In genomic region chr12:56104109-56104814, GRCh38 we compare ENCODE assay signal across 8 cellular contexts. TPM values are rescaled to one million over a fixed set of nuclear protein-coding genes. Genes with fewer than 3 reads are reported as not detected.
DNase-seq lines count a peak whose midpoint lies in the region; TF ChIP-seq lines count a peak whose summit lies in the region.

PA2G4 (plus strand) TSS chr12:56104559; CDS start chr12:56104738, 179 bp downstream.

- peaks cover 22% of the 10 kb centered on the region for H3K36me3 ChIP-seq in ES-I3 (ENCODE audit: insufficient read depth, low read length)
- H3K36me3 ChIP-seq in HAP-1 (replicated peaks) = peaks cover 40% of the 10 kb centered on the region
- peaks cover 15% of the 10 kb centered on the region for H3K36me3 ChIP-seq in MM.1S (replicated peaks; ENCODE audit: insufficient read depth, low read length)
- no peaks in the 10 kb centered on the region for H3K36me3 ChIP-seq in neural cell (ENCODE audit: insufficient read depth, low read length)
- peaks cover 49 to 62% (median 56%) of the 10 kb centered on the region in 4 donors for H3K36me3 ChIP-seq in stomach

- H3K4me3 ChIP-seq in HAP-1 (peak within 1 kb of the TSS; percentile 89), MM.1S (ENCODE audit: low read length) (peak within 1 kb of the TSS; percentile 78), neural cell (ENCODE audit: low read length) (peak within 1 kb of the TSS; percentile 97), stomach (peak within 1 kb of the TSS; percentile 66 to 96 (median 78))

- H3K27ac ChIP-seq in MM.1S (ENCODE audit: low read length) (peak within 1 kb of the TSS; percentile 38; the same call in 1 of the 2 replicates), neural cell (ENCODE audit: low read length) (peak within 1 kb of the TSS; percentile 85), stomach (peak within 1 kb of the TSS; percentile 88 to 93 (median 89))

- no peaks in the 10 kb centered on the region for H3K9me2 ChIP-seq in MM.1S (replicated peaks; ENCODE audit: insufficient read depth, low read length)
- no peaks in the 10 kb centered on the region for H3K9me2 ChIP-seq in neural cell (ENCODE audit: insufficient read depth, low read length)

- H4K20me1 ChIP-seq in MM.1S (ENCODE audit: insufficient read depth, low read length) (peaks cover 6% of the 10 kb centered on the region; the same call in 1 of the 2 replicates), neural cell (ENCODE audit: insufficient read depth) (no peaks in the 10 kb centered on the region)

- DNase-seq in HAP-1 (ENCODE audit: low spot score in 2 of 2) = peak; percentile 98 to 99
- peak; percentile 99 for DNase-seq in MM.1S
- DNase-seq in SIG-M5 (lab: John Stamatoyannopoulos, UW) = peak; percentile 98
- peak; percentile 83 for DNase-seq in activated gamma-delta T cell (lab: John Stamatoyannopoulos, UW)
- DNase-seq in fibroblast of the conjunctiva (ENCODE audit: low read depth) = peak; percentile 97
- DNase-seq in stomach = peak; percentile 98

- in situ Hi-C loops in HAP-1 (cut with MboI; ENCODE audit: low sequenced_read_pairs) = loop anchor here (10.0 to 25.0 kb wide), 2 partner anchors 59 to 1817 kb away; partner anchors contain the start of genes CBX5, HNRNPA1 and RPS26

- H3K9me3 ChIP-seq in ES-I3 (ENCODE audit: control insufficient read depth, insufficient read depth, low read length) (no peaks in the 10 kb centered on the region), HAP-1 (no peaks in the 10 kb centered on the region), MM.1S (replicated peaks; ENCODE audit: insufficient read depth, low read length) (no peaks in the 10 kb centered on the region), neural cell (ENCODE audit: low read length) (no peaks in the 10 kb centered on the region), stomach (no peaks in the 10 kb centered on the region)

- H3K4me2 ChIP-seq in MM.1S (ENCODE audit: low read depth, low read length) (peak within 1 kb of the TSS; percentile 89), neural cell (ENCODE audit: low read length) (peak within 1 kb of the TSS; percentile 89)

- H3F3A ChIP-seq in MM.1S (ENCODE audit: insufficient read depth, low read length) (0 out of 2 replicates have a peak, but pooled peaks cover 5% of the 10 kb centered on the region), neural cell (ENCODE audit: insufficient read depth, low read length, poor library complexity, severe bottlenecking) (no peaks in the 10 kb centered on the region)

- peak in 2 of 4 donors; percentile 78 to 85 for TF ChIP-seq POLR2A in stomach (IDR thresholded peaks at IDR 0.05)

- H3K79me2 ChIP-seq in MM.1S (ENCODE audit: low read length) (peaks cover 42% of the 10 kb centered on the region), neural cell (replicated peaks; ENCODE audit: insufficient read depth, low read length) (peaks cover 24% of the 10 kb centered on the region)

- H3K27me3 ChIP-seq in HAP-1 (ENCODE audit: low read depth) = no peaks in the 10 kb centered on the region
- no peaks in the 10 kb centered on the region for H3K27me3 ChIP-seq in MM.1S (replicated peaks; ENCODE audit: insufficient read depth, low read length)
- no peaks in the 10 kb centered on the region for H3K27me3 ChIP-seq in neural cell (ENCODE audit: insufficient read depth, low read depth, low read length)
- H3K27me3 ChIP-seq in stomach = no peaks in the 10 kb centered on the region

- TF ChIP-seq RAD21 in neural cell (conservative IDR thresholded peaks at IDR 0.05) = peak; percentile 26

- H3K4me1 ChIP-seq in ES-I3 (ENCODE audit: insufficient read depth, low read length) (peaks cover 14% of the 10 kb centered on the region), HAP-1 (peaks cover 16% of the 10 kb centered on the region; the same call in 1 of the 2 replicates), MM.1S (ENCODE audit: low read length) (peaks cover 7% of the 10 kb centered on the region), stomach (peaks cover 11 to 55% (median 32%) of the 10 kb centered on the region in 4 donors)

- WGBS in stomach, 5 donors = 0 to 1% (median 0%) methylated on average over 36 to 60 of the region's 60 CpGs

- TF ChIP-seq EP300 in neural cell (conservative IDR thresholded peaks at IDR 0.05; ENCODE audit: poor library complexity, severe bottlenecking) (peak; percentile 61), stomach (IDR thresholded peaks at IDR 0.05) (no peak)

- TF ChIP-seq CTCF in MM.1S (IDR thresholded peaks at IDR 0.05; ENCODE audit: low read length) (no peak), neural cell (IDR thresholded peaks at IDR 0.05; ENCODE audit: poor library complexity, severe bottlenecking) (no peak), stomach (IDR thresholded peaks at IDR 0.05) (peak in 1 of 7 experiments; percentile 7)

- intact Hi-C loops in stomach (cut with DNase I; ENCODE audit: low total_unique reads) = no loop called here

- H2AFZ ChIP-seq in MM.1S (ENCODE audit: low read length) (peak within 1 kb of the TSS; percentile 80), neural cell (ENCODE audit: low read depth, low read length) (peak within 1 kb of the TSS; percentile 60)

- H3K9ac ChIP-seq in ES-I3 (ENCODE audit: low read depth, low read length) = peak within 1 kb of the TSS; percentile 72
- peak within 1 kb of the TSS; percentile 83 for H3K9ac ChIP-seq in MM.1S (ENCODE audit: low read length)
- peak within 1 kb of the TSS; percentile 86 for H3K9ac ChIP-seq in neural cell (ENCODE audit: low read length)

TF ChIP-seq in neural cell, 6 proteins besides CTCF, POLR2A, EP300 and RAD21:
- TF ChIP-seq POLR2AphosphoS5 (IDR thresholded peaks at IDR 0.05) (peak; percentile 78), MXI1 (conservative IDR thresholded peaks at IDR 0.05; ENCODE audit: poor library complexity, severe bottlenecking) (peak; percentile 93), REST (IDR thresholded peaks at IDR 0.05; ENCODE audit: borderline replicate concordance) (no peak), EZH2 (IDR thresholded peaks at IDR 0.05; ENCODE audit: borderline replicate concordance, insufficient read depth, low read length, poor library complexity, severe bottlenecking) (no peak), TAF1 (IDR thresholded peaks at IDR 0.05; ENCODE audit: low read depth) (peak; percentile 20), SMC3 (conservative IDR thresholded peaks at IDR 0.05; ENCODE audit: poor library complexity) (peak; percentile 37)

RNA-seq across cellular contexts. Expression of gene PA2G4, which starts in this region (rescaled TPM):
- polyA plus RNA-seq in neural cell (109 and 115 TPM in 2 replicates), stomach (100 to 1,000 TPM in 1 of 3 donors, 10 to 100 TPM in 2; 74.1 to 101 (median 95.1) TPM)
- polyA minus RNA-seq in neural cell = 77.4 and 113 TPM in 2 replicates
- total RNA-seq in stomach = 100 to 1,000 TPM in 2 of 5 donors, 10 to 100 TPM in 3; 33.8 to 144 (median 68.7) TPM

Comparison
In these comparisons a context has a peak if more than half of its experiments do, and no peak if none do; other contexts are left out.
1. Peak in every context shown above with its lines: DNase-seq, H3K4me3 ChIP-seq and H3K27ac ChIP-seq.
2. H3K27ac ChIP-seq: peak in every context shown above with its lines; median percentile 89 in stomach; 85 in neural cell; 38 in MM.1S.